In genomic region chr7:81140775-81141174, GRCh38 we compare ENCODE assay signal across 20 cellular contexts.
DNase-seq lines count a peak whose midpoint lies in the region; ATAC-seq and TF ChIP-seq lines count a peak whose summit lies in the region.
"Had no signal": no experiment of that assay in that cellular context is flagged by ENCODE, and none has a peak within 500 bp of the region (broad histone marks: within the 10 kb centered on the region; RNA-seq: fewer than 3 reads in every experiment).

No MANE protein-coding gene starts in this region.

- in situ Hi-C loops in Panc1 (cut with HindIII; ENCODE audit: low pct_unique_long_range_greater_than_20kb, low sequenced_read_pairs) = no loop called here

- no peak for TF ChIP-seq CTCF in right atrium auricular region (IDR thresholded peaks at IDR 0.05)
- no peak for TF ChIP-seq CTCF in Panc1 (IDR thresholded peaks at IDR 0.05)
- no peak for TF ChIP-seq CTCF in left ventricle myocardium inferior (IDR thresholded peaks at IDR 0.05; ENCODE audit: borderline replicate concordance)
- no peak for TF ChIP-seq CTCF in upper lobe of right lung (IDR thresholded peaks at IDR 0.05)

- no peaks in the 10 kb centered on the region for H3K4me1 ChIP-seq in right atrium auricular region
- H3K4me1 ChIP-seq in Panc1 (ENCODE audit: control insufficient read depth, insufficient read depth, low read length) = no peaks in the 10 kb centered on the region
- no peaks in the 10 kb centered on the region for H3K4me1 ChIP-seq in left ventricle myocardium inferior
- no peaks in the 10 kb centered on the region for H3K4me1 ChIP-seq in upper lobe of right lung
- H3K4me1 ChIP-seq: psoas muscle had no signal

- H3K36me3 ChIP-seq in right atrium auricular region (no peaks in the 10 kb centered on the region), Panc1 (ENCODE audit: control insufficient read depth, insufficient read depth, low read length) (no peaks in the 10 kb centered on the region), left ventricle myocardium inferior (no peaks in the 10 kb centered on the region), upper lobe of right lung (no peaks in the 10 kb centered on the region)
- H3K36me3 ChIP-seq: brain microvascular endothelial cell had no signal

- ATAC-seq in Right ventricle myocardium inferior = peak; percentile 44
- ATAC-seq in Panc1 = no peak
- ATAC-seq in upper lobe of right lung = peak; percentile 78
- ATAC-seq in GM19467 (IDR thresholded peaks at IDR 0.05; ENCODE audit: unreplicated experiment) = no peak
- ATAC-seq: activated CD4-positive, alpha-beta T cell treated with anti-CD3 and anti-CD28 coated beads for 36 hours; HCT116; psoas muscle had no signal

- CTCF ChIA-PET in Panc1 (lab: Charles Lee) = no interaction called here

- no peak overlapping the region for H3K4me3 ChIP-seq in right atrium auricular region
- no peak overlapping the region for H3K4me3 ChIP-seq in Panc1 (ENCODE audit: low read depth in 2 of 2, low read length in 2 of 2)
- H3K4me3 ChIP-seq in left ventricle myocardium inferior = no peak overlapping the region
- no peak overlapping the region for H3K4me3 ChIP-seq in upper lobe of right lung
- H3K4me3 ChIP-seq: hepatocyte, psoas muscle had no signal

- intact Hi-C loops in Right ventricle myocardium inferior (cut with DNase I) = no loop called here
- intact Hi-C loops in Panc1 (cut with micrococcal nuclease; ENCODE audit: unreplicated experiment) = no loop called here
- intact Hi-C loops in left ventricle myocardium inferior (cut with micrococcal nuclease) = no loop called here
- intact Hi-C loops in upper lobe of right lung (cut with DNase I) = no loop called here

- H3K9me3 ChIP-seq in right atrium auricular region (no peaks in the 10 kb centered on the region), Panc1 (ENCODE audit: control insufficient read depth, insufficient read depth, low read depth, low read length) (peaks cover 4% of the 10 kb centered on the region; the same call in 1 of the 2 replicates), left ventricle myocardium inferior (replicated peaks) (no peaks in the 10 kb centered on the region), upper lobe of right lung (no peaks in the 10 kb centered on the region)

- POLR2A ChIA-PET in Panc1 (lab: Charles Lee) = no interaction called here

- no peaks in the 10 kb centered on the region for H3K27me3 ChIP-seq in right atrium auricular region
- H3K27me3 ChIP-seq in Panc1 (ENCODE audit: control insufficient read depth, insufficient read depth, low read length) = no peaks in the 10 kb centered on the region
- no peaks in the 10 kb centered on the region for H3K27me3 ChIP-seq in left ventricle myocardium inferior (ENCODE audit: low read depth)
- no peaks in the 10 kb centered on the region for H3K27me3 ChIP-seq in upper lobe of right lung
- H3K27me3 ChIP-seq: brain microvascular endothelial cell, hepatocyte had no signal

- BruUV-seq in Panc1 (replicated peaks; lab: Mats Ljungman, UMichigan) = no TSS peak

- H3K27ac ChIP-seq in right atrium auricular region = no peak overlapping the region
- H3K27ac ChIP-seq in Panc1 (ENCODE audit: low read length) = peak overlapping the region; percentile 50; the same call in 1 of the 2 replicates
- peak overlapping the region; percentile 18 for H3K27ac ChIP-seq in left ventricle myocardium inferior (replicated peaks)
- peak overlapping the region; percentile 14 for H3K27ac ChIP-seq in upper lobe of right lung
- H3K27ac ChIP-seq: brain microvascular endothelial cell, hepatocyte, psoas muscle had no signal

- DNase-seq in Right ventricle myocardium inferior (ENCODE audit: missing footprints) = no peak
- no peak for DNase-seq in right atrium auricular region (ENCODE audit: low spot score)
- no peak for DNase-seq in Panc1 (ENCODE audit: low read depth, low spot score)
- no peak for DNase-seq in left ventricle myocardium inferior
- no peak for DNase-seq in upper lobe of right lung
- DNase-seq in activated naive CD4-positive, alpha-beta T cell treated with anti-CD3 and anti-CD28 coated beads, Interleukin-2, amount 50 U/mL, for 16 hours = no peak
- no peak for DNase-seq in iPS-NIHi11 (ENCODE audit: low spot score)
- DNase-seq: activated CD4-positive, alpha-beta T cell treated with anti-CD3 and anti-CD28 coated beads for 36 hours; activated effector memory CD4-positive, alpha-beta T cell treated with Interleukin-2 at 50 U/mL for 16 hours; brain microvascular endothelial cell; DMS153; GF-D8; mesendoderm; NCI-H1694 treated with DMSO at 0.1 percent for 48 hours; NCI-H446; psoas muscle; T1000 had no signal

Comparison
In these comparisons a context has a peak if more than half of its experiments do, and no peak if none do; other contexts are left out.
1. H3K27ac ChIP-seq: peak in Panc1 (single experiment), left ventricle myocardium inferior (single experiment) and upper lobe of right lung (single experiment); none in right atrium auricular region (0 of 2).
2. ATAC-seq: peak in Right ventricle myocardium inferior (single experiment) and upper lobe of right lung (single experiment); none in Panc1 (single experiment) and GM19467 (single experiment).